28 cellular contexts compared by ENCODE assay signal in genomic region chr20:32903666-32904175, GRCh38. TPM values are rescaled to one million over a fixed set of nuclear protein-coding genes. Genes with fewer than 3 reads are reported as not detected.
"Had no signal": no experiment of that assay in that cellular context is flagged by ENCODE, and none has a peak within 500 bp of the region (broad histone marks: within the 10 kb centered on the region; RNA-seq: fewer than 3 reads in every experiment).

No MANE protein-coding gene starts in this region.

- H3K36me3 ChIP-seq: brain microvascular endothelial cell, cardiac muscle cell had no signal

- H3K4me1 Mint-ChIP-seq: WTC11 had no signal

- H3K36me3 Mint-ChIP-seq: activated CD4-positive, alpha-beta memory T cell treated with anti-CD3 and anti-CD28 coated beads for 36 hours; activated naive CD8-positive, alpha-beta T cell treated with anti-CD3 and anti-CD28 coated beads for 36 hours; T-cell; WTC11 had no signal

- H3K9me3 Mint-ChIP-seq: activated CD4-positive, alpha-beta memory T cell treated with anti-CD3 and anti-CD28 coated beads for 36 hours; activated CD4-positive, alpha-beta T cell treated with anti-CD3 and anti-CD28 coated beads, Interleukin-2, amount 10 ng/mL, durations not matched to agents 24 days and 14 days; activated naive CD8-positive, alpha-beta T cell treated with anti-CD3 and anti-CD28 coated beads for 36 hours; activated T-helper 1 cell treated with anti-CD3 and anti-CD28 coated beads, Interleukin-12 subunit alpha, Interleukin-12 subunit beta, Interleukin-2, Interleukin-4 antibody, amounts not matched to agents 30 ng/mL and 10 ng/mL and 1 ng/mL, durations not matched to agents 14 hours and 24 hours and 36 hours; T-cell; WTC11 had no signal

- DNase-seq: activated CD4-positive, alpha-beta memory T cell treated with anti-CD3 and anti-CD28 coated beads for 36 hours; activated CD4-positive, alpha-beta T cell treated with anti-CD3 and anti-CD28 coated beads, Interleukin-2, amount 10 ng/mL, durations not matched to agents 24 days and 14 days; activated CD4-positive, CD25-positive, alpha-beta regulatory T cell treated with anti-CD3 and anti-CD28 coated beads, Interleukin-2, amount 50 U/mL, for 72 hours; activated CD8-positive, alpha-beta memory T cell treated with anti-CD3 and anti-CD28 coated beads, Interleukin-2, amount 50 U/mL, for 4 hours; activated effector memory CD4-positive, alpha-beta T cell treated with anti-CD3 and anti-CD28 coated beads, Interleukin-2, amount 50 U/mL, for 16 hours; activated naive CD4-positive, alpha-beta T cell treated with Interleukin-2 at 50 U/mL for 16 hours; activated naive CD8-positive, alpha-beta T cell treated with anti-CD3 and anti-CD28 coated beads for 36 hours; brain microvascular endothelial cell; MV-4-11; NCI-H1092 treated with DMSO at 0.1 percent for 48 hours; NCI-H1417 treated with DMSO at 0.1 percent for 48 hours; NCI-H1694; NCI-H2029 treated with DMSO at 0.1 percent for 48 hours; NCI-H345; NCI-H510A; NCI-H526 treated with DMSO at 0.1 percent for 48 hours; NCI-H82; RPMI8226; T-cell had no signal

- H3K27ac ChIP-seq: brain microvascular endothelial cell, cardiac muscle cell, KMS-11, SK-N-MC had no signal

- H3K4me3 Mint-ChIP-seq: activated CD4-positive, alpha-beta memory T cell treated with anti-CD3 and anti-CD28 coated beads for 36 hours; activated CD4-positive, alpha-beta T cell treated with anti-CD3 and anti-CD28 coated beads, Interleukin-2, amount 10 ng/mL, durations not matched to agents 24 days and 14 days; activated naive CD8-positive, alpha-beta T cell treated with anti-CD3 and anti-CD28 coated beads for 36 hours; activated T-helper 1 cell treated with anti-CD3 and anti-CD28 coated beads, Interleukin-12 subunit alpha, Interleukin-12 subunit beta, Interleukin-2, Interleukin-4 antibody, amounts not matched to agents 30 ng/mL and 10 ng/mL and 1 ng/mL, durations not matched to agents 14 hours and 24 hours and 36 hours; WTC11 had no signal

- H3K27ac Mint-ChIP-seq: activated CD4-positive, alpha-beta memory T cell treated with anti-CD3 and anti-CD28 coated beads for 36 hours; activated CD4-positive, alpha-beta T cell treated with anti-CD3 and anti-CD28 coated beads, Interleukin-2, amount 10 ng/mL, durations not matched to agents 24 days and 14 days; activated naive CD8-positive, alpha-beta T cell treated with anti-CD3 and anti-CD28 coated beads for 36 hours; activated T-helper 1 cell treated with anti-CD3 and anti-CD28 coated beads, Interleukin-12 subunit alpha, Interleukin-12 subunit beta, Interleukin-2, Interleukin-4 antibody, amounts not matched to agents 30 ng/mL and 10 ng/mL and 1 ng/mL, durations not matched to agents 14 hours and 24 hours and 36 hours; T-cell; WTC11 had no signal

- ATAC-seq: Right ventricle myocardium inferior, T-cell, WTC11 had no signal

- H3K4me3 ChIP-seq: cardiac muscle cell, SK-N-MC had no signal

- H3K27me3 Mint-ChIP-seq: activated CD4-positive, alpha-beta memory T cell treated with anti-CD3 and anti-CD28 coated beads for 36 hours; activated CD4-positive, alpha-beta T cell treated with anti-CD3 and anti-CD28 coated beads, Interleukin-2, amount 10 ng/mL, durations not matched to agents 24 days and 14 days; activated naive CD8-positive, alpha-beta T cell treated with anti-CD3 and anti-CD28 coated beads for 36 hours; T-cell had no signal

- H3K27me3 ChIP-seq: brain microvascular endothelial cell, cardiac muscle cell had no signal

RNA-seq across cellular contexts. Expression of gene EFCAB8, which starts 45.0 kb away (rescaled TPM):
- total RNA-seq: cardiac muscle cell, cerebellum, MCF 10A, OCI-LY7 had no signal
